ENCODE assay signal across 10 cellular contexts in the genomic region with DNA sequence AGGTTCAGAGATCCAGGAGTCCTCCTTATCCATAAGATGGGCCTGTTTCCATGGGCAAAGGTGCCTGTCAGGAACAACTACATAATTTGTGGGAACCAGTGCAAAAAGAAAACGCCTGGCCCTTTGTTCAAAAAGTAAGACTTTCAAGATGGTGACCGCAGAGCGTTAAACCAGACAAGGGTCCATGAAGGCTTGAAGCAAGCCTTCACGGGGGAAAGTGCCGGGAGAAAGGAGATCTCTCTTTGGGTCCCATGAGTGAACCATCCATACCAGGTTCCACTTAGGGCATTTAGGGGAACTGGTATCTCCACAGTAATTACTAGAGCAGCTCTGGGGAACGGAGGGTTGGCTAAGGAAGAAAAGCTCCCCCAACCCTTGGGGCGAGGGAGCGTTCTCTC. TPM values are rescaled to one million over a fixed set of nuclear protein-coding genes. Genes with fewer than 3 reads are reported as not detected.
A peak's percentile ranks its signal among the peaks of the same experiment; 100 is the strongest.
DNase-seq lines count a peak whose midpoint lies in the region; ATAC-seq, FAIRE-seq and TF ChIP-seq lines count a peak whose summit lies in the region.
"Had no signal": no experiment of that assay in that cellular context is flagged by ENCODE, and none has a peak within 500 bp of the region (broad histone marks: within the 10 kb centered on the region; RNA-seq: fewer than 3 reads in every experiment).

No MANE protein-coding gene starts in this region.

- H3K36me3 ChIP-seq in keratinocyte (ENCODE audit: control insufficient read depth in 2 of 2, extremely low read depth in 1 of 2, insufficient read depth in 2 of 2, low read length in 2 of 2) (no peaks in the 10 kb centered on the region), suprapubic skin (no peaks in the 10 kb centered on the region)

- 71% methylated on average over 6 of the region's 8 CpGs for WGBS in suprapubic skin

- CTCF ChIA-PET in activated CD8-positive, alpha-beta memory T cell treated with anti-CD3 and anti-CD28 coated beads, Interleukin-2, amount 10 ng/mL, durations not matched to agents 7 days and 5 days (lab: Charles Lee), result interaction anchor here (0.6 to 2.9 kb wide), 16 partner anchors 16 to 515 kb away, joined by 3 to 20 read pairs (median 6); partner anchors contain the start of genes DYRK3, EIF2D and IKBKE

- no peak overlapping the region for H2AFZ ChIP-seq in keratinocyte (ENCODE audit: control insufficient read depth, low read length)

- no peak overlapping the region for H3K27ac Mint-ChIP-seq in activated CD8-positive, alpha-beta memory T cell treated with anti-CD3 and anti-CD28 coated beads, Interleukin-2, amount 10 ng/mL, durations not matched to agents 7 days and 5 days
- peak overlapping the region; percentile 36 to 38 for H3K27ac Mint-ChIP-seq in activated naive CD4-positive, alpha-beta T cell treated with anti-CD3 and anti-CD28 coated beads, Interleukin-2, amount 50 U/mL, for 72 hours
- no peak overlapping the region for H3K27ac Mint-ChIP-seq in glutamatergic neuron (ENCODE audit: unreplicated experiment)

- dilution Hi-C loops in keratinocyte (cut with MboI; ENCODE audit: extremely low pct_ligation_motif_present, low sequenced_read_pairs), result no loop called here

- H3K4me2 ChIP-seq in keratinocyte (ENCODE audit: control insufficient read depth, extremely low read depth, insufficient read depth, low read depth, low read length), result peak overlapping the region; percentile 67

- H3K4me1 Mint-ChIP-seq in activated CD8-positive, alpha-beta memory T cell treated with anti-CD3 and anti-CD28 coated beads, Interleukin-2, amount 10 ng/mL, durations not matched to agents 7 days and 5 days, result peaks cover 49% of the 10 kb centered on the region
- H3K4me1 Mint-ChIP-seq in glutamatergic neuron (ENCODE audit: low read depth, unreplicated experiment), result peaks cover 28% of the 10 kb centered on the region

- H3K9me3 Mint-ChIP-seq in activated CD8-positive, alpha-beta memory T cell treated with anti-CD3 and anti-CD28 coated beads, Interleukin-2, amount 10 ng/mL, durations not matched to agents 7 days and 5 days (ENCODE audit: low read depth), result no peaks in the 10 kb centered on the region
- no peaks in the 10 kb centered on the region for H3K9me3 Mint-ChIP-seq in activated naive CD4-positive, alpha-beta T cell treated with anti-CD3 and anti-CD28 coated beads, Interleukin-2, amount 50 U/mL, for 72 hours
- peaks cover 5% of the 10 kb centered on the region for H3K9me3 Mint-ChIP-seq in glutamatergic neuron (ENCODE audit: unreplicated experiment)

- H3K4me1 ChIP-seq in keratinocyte (ENCODE audit: control insufficient read depth, extremely low read depth, insufficient read depth, low read length) (peaks cover 49% of the 10 kb centered on the region), suprapubic skin (peaks cover 78% of the 10 kb centered on the region)

- TF ChIP-seq EP300 in suprapubic skin (IDR thresholded peaks at IDR 0.05), result no peak

- peaks cover 2% of the 10 kb centered on the region for H3K9me1 ChIP-seq in keratinocyte (ENCODE audit: control insufficient read depth, extremely low read depth, insufficient read depth, low read length)

- no peaks in the 10 kb centered on the region for H4K20me1 ChIP-seq in keratinocyte (ENCODE audit: control insufficient read depth, extremely low read depth, insufficient read depth, low read length)

- H3K9ac ChIP-seq in keratinocyte (ENCODE audit: control insufficient read depth, extremely low read depth, insufficient read depth, low read length), result no peak overlapping the region

- H3K27me3 Mint-ChIP-seq in activated CD8-positive, alpha-beta memory T cell treated with anti-CD3 and anti-CD28 coated beads, Interleukin-2, amount 10 ng/mL, durations not matched to agents 7 days and 5 days, result peaks cover 24% of the 10 kb centered on the region
- H3K27me3 Mint-ChIP-seq in glutamatergic neuron (ENCODE audit: unreplicated experiment), result peaks cover 25% of the 10 kb centered on the region

- H3K27ac ChIP-seq in keratinocyte (ENCODE audit: control insufficient read depth, insufficient read depth, low read length) (no peak overlapping the region), suprapubic skin (no peak overlapping the region)

- H3K27me3 ChIP-seq in keratinocyte (ENCODE audit: control insufficient read depth, extremely low read depth, insufficient read depth, low read length) (no peaks in the 10 kb centered on the region), suprapubic skin (no peaks in the 10 kb centered on the region)

- H3K4me3 Mint-ChIP-seq in activated CD8-positive, alpha-beta memory T cell treated with anti-CD3 and anti-CD28 coated beads, Interleukin-2, amount 10 ng/mL, durations not matched to agents 7 days and 5 days, result peak overlapping the region; percentile 67
- H3K4me3 Mint-ChIP-seq in glutamatergic neuron (ENCODE audit: unreplicated experiment), result no peak overlapping the region

- TF ChIP-seq POLR2A in suprapubic skin (IDR thresholded peaks at IDR 0.05), result no peak

- DNase-seq in activated CD8-positive, alpha-beta memory T cell treated with anti-CD3 and anti-CD28 coated beads, Interleukin-2, amount 10 ng/mL, durations not matched to agents 7 days and 5 days, result no peak
- no peak for DNase-seq in activated CD8-positive, alpha-beta memory T cell treated with anti-CD3 and anti-CD28 coated beads for 24 hours
- DNase-seq in activated naive CD4-positive, alpha-beta T cell treated with anti-CD3 and anti-CD28 coated beads, Interleukin-2, amount 50 U/mL, for 72 hours (ENCODE audit: low spot score in 2 of 2), result no peak
- DNase-seq in keratinocyte (ENCODE audit: low read depth, low spot score) (no peak), suprapubic skin (ENCODE audit: low spot score in 2 of 2) (no peak), glutamatergic neuron (no peak), NCI-H1105 treated with DMSO at 0.1 percent for 48 hours (lab: John Stamatoyannopoulos, UW) (no peak)
- DNase-seq: cortex of kidney, NCI-H748 treated with DMSO at 0.1 percent for 48 hours had no signal

- no peaks in the 10 kb centered on the region for H3K79me2 ChIP-seq in keratinocyte (ENCODE audit: control insufficient read depth, insufficient read depth, low read length)

- no peak overlapping the region for H3K4me3 ChIP-seq in keratinocyte (ENCODE audit: control insufficient read depth in 2 of 3, extremely low read depth in 1 of 3, insufficient read depth in 2 of 3, low read depth in 1 of 3, low read length in 3 of 3)
- H3K4me3 ChIP-seq in suprapubic skin, result peak overlapping the region; percentile 68

- H3K9me3 ChIP-seq in keratinocyte (ENCODE audit: control insufficient read depth, low read depth, low read length) (no peaks in the 10 kb centered on the region), suprapubic skin (no peaks in the 10 kb centered on the region)

- ATAC-seq in activated CD8-positive, alpha-beta memory T cell treated with anti-CD3 and anti-CD28 coated beads, Interleukin-2, amount 10 ng/mL, durations not matched to agents 7 days and 5 days, result no peak
- ATAC-seq in activated naive CD4-positive, alpha-beta T cell treated with anti-CD3 and anti-CD28 coated beads, Interleukin-2, amount 50 U/mL, for 72 hours, result no peak
- ATAC-seq in GM18517 (IDR thresholded peaks at IDR 0.05; ENCODE audit: unreplicated experiment), result no peak

- H3K36me3 Mint-ChIP-seq in activated CD8-positive, alpha-beta memory T cell treated with anti-CD3 and anti-CD28 coated beads, Interleukin-2, amount 10 ng/mL, durations not matched to agents 7 days and 5 days, result peaks cover 2% of the 10 kb centered on the region
- H3K36me3 Mint-ChIP-seq in activated naive CD4-positive, alpha-beta T cell treated with anti-CD3 and anti-CD28 coated beads, Interleukin-2, amount 50 U/mL, for 72 hours, result peaks cover 0 to 5% of the 10 kb centered on the region in 2 donors
- H3K36me3 Mint-ChIP-seq in glutamatergic neuron (ENCODE audit: unreplicated experiment), result no peaks in the 10 kb centered on the region

- no peak for FAIRE-seq in keratinocyte (lab: Jason Lieb, UNC)

- TF ChIP-seq CTCF in keratinocyte (optimal IDR thresholded peaks at IDR 0.05 in 1 of 3, IDR thresholded peaks at IDR 0.05 in 1 of 3, conservative IDR thresholded peaks at IDR 0.05 in 1 of 3; ENCODE audit: extremely low read depth in 1 of 3, insufficient read depth in 2 of 3, low read length in 3 of 3) (no peak), suprapubic skin (IDR thresholded peaks at IDR 0.05) (no peak), glutamatergic neuron (IDR thresholded peaks at IDR 0.05; ENCODE audit: partially characterized antibody, unreplicated experiment) (no peak)

RNA-seq across cellular contexts. Expression of gene RASSF5, which starts 0.9 kb away (rescaled TPM):
- 100 to 1,000 TPM; 184 to 216 TPM for total RNA-seq in activated CD8-positive, alpha-beta memory T cell treated with anti-CD3 and anti-CD28 coated beads, Interleukin-2, amount 10 ng/mL, durations not matched to agents 7 days and 5 days
- total RNA-seq in activated naive CD4-positive, alpha-beta T cell treated with anti-CD3 and anti-CD28 coated beads, Interleukin-2, amount 50 U/mL, for 72 hours, result 100 to 1,000 TPM; 212 to 239 TPM
- polyA plus RNA-seq in keratinocyte, result 2.1 to 2.5 TPM (median 2.4 TPM) in 3 replicates
- 16.8 TPM for polyA plus RNA-seq in keratinocyte (2011; ENCODE audit: low read depth)
- 2.6 and 3.1 TPM in 2 replicates for polyA plus RNA-seq in keratinocyte (2011; cell fraction: cytosol; rRNA removed)
- 5.8 and 5.9 TPM in 2 replicates for polyA plus RNA-seq in keratinocyte (2011; cell fraction: nucleus; rRNA removed)
- polyA plus RNA-seq in keratinocyte (2012; ENCODE audit: low replicate concordance), result 2.0 and 28.9 TPM in 2 replicates
- polyA minus RNA-seq in keratinocyte, result 3.2 to 6.7 TPM (median 3.9 TPM) in 3 replicates
- polyA minus RNA-seq in keratinocyte (2011; cell fraction: cytosol; rRNA and poly(A)+ RNA removed), result 4.4 TPM
- 3.1 and 6.7 TPM in 2 replicates for polyA minus RNA-seq in keratinocyte (2011; cell fraction: nucleus; rRNA and poly(A)+ RNA removed)
- total RNA-seq in suprapubic skin (10 to 100 TPM; 34.8 to 74.5 (median 64.9) TPM), glutamatergic neuron (ENCODE audit: unreplicated experiment) (2.7 TPM)

RNA-seq across cellular contexts. Expression of gene IKBKE, which starts 36.1 kb away (rescaled TPM):
- total RNA-seq in activated CD8-positive, alpha-beta memory T cell treated with anti-CD3 and anti-CD28 coated beads, Interleukin-2, amount 10 ng/mL, durations not matched to agents 7 days and 5 days, result 10 to 100 TPM; 64.8 to 72.7 TPM
- 10 to 100 TPM in 1 of 2 donors, 1 to 10 TPM in 1; 4.5 to 40.7 TPM for total RNA-seq in activated naive CD4-positive, alpha-beta T cell treated with anti-CD3 and anti-CD28 coated beads, Interleukin-2, amount 50 U/mL, for 72 hours
- 8.2 to 10.5 TPM (median 8.9 TPM) in 3 replicates for polyA plus RNA-seq in keratinocyte
- polyA plus RNA-seq in keratinocyte (2011; ENCODE audit: low read depth), result 2.0 TPM
- 6.3 and 9.3 TPM in 2 replicates for polyA plus RNA-seq in keratinocyte (2011; cell fraction: cytosol; rRNA removed)
- polyA plus RNA-seq in keratinocyte (2011; cell fraction: nucleus; rRNA removed), result 12.2 and 13.0 TPM in 2 replicates
- polyA plus RNA-seq in keratinocyte (2012; ENCODE audit: low replicate concordance), result 3.1 and 11.8 TPM in 2 replicates
- 14.6 to 17.9 TPM (median 14.9 TPM) in 3 replicates for polyA minus RNA-seq in keratinocyte
- polyA minus RNA-seq in keratinocyte (2011; cell fraction: cytosol; rRNA and poly(A)+ RNA removed), result 9.4 TPM
- 7.8 and 9.0 TPM in 2 replicates for polyA minus RNA-seq in keratinocyte (2011; cell fraction: nucleus; rRNA and poly(A)+ RNA removed)
- total RNA-seq in suprapubic skin (10 to 100 TPM in 3 of 4 donors, 1 to 10 TPM in 1; 5.7 to 27.0 (median 17.4) TPM), glutamatergic neuron (ENCODE audit: unreplicated experiment) (0.20 TPM)

Comparison
In these comparisons a context has a peak if more than half of its experiments do, and no peak if none do; other contexts are left out.
1. H3K27ac Mint-ChIP-seq: peak in activated naive CD4-positive, alpha-beta T cell treated with anti-CD3 and anti-CD28 coated beads, Interleukin-2, amount 50 U/mL, for 72 hours (2 of 2); none in activated CD8-positive, alpha-beta memory T cell treated with anti-CD3 and anti-CD28 coated beads, Interleukin-2, amount 10 ng/mL, durations not matched to agents 7 days and 5 days (single experiment) and glutamatergic neuron (single experiment).